11 cellular contexts compared by ENCODE assay signal in genomic region chr4:11120435-11120834, GRCh38.
"Had no signal": no experiment of that assay in that cellular context is flagged by ENCODE, and none has a peak within 500 bp of the region (broad histone marks: within the 10 kb centered on the region; RNA-seq: fewer than 3 reads in every experiment).

No MANE protein-coding gene starts in this region.

- H3K36me3 ChIP-seq: HAP-1 had no signal

- H3K4me2 ChIP-seq: GM23338 had no signal

- FAIRE-seq: H1, H54 had no signal

- ATAC-seq: GM23338, HCT116 had no signal

- H3K27ac ChIP-seq: GM23248 had no signal

- H3K9me3 ChIP-seq: HAP-1 had no signal

- DNase-seq: GM23248, GOT3, H7, H9, HCEC 1CT, HFFc6 had no signal

- H2AFZ ChIP-seq: GM23248, GM23338 had no signal

- H3K9ac ChIP-seq: GM23248 had no signal

- H3K4me3 ChIP-seq: GM23248, GM23338, HAP-1 had no signal

- H3K4me1 ChIP-seq: HAP-1 had no signal
